19 cellular contexts compared by ENCODE assay signal in the genomic region with DNA sequence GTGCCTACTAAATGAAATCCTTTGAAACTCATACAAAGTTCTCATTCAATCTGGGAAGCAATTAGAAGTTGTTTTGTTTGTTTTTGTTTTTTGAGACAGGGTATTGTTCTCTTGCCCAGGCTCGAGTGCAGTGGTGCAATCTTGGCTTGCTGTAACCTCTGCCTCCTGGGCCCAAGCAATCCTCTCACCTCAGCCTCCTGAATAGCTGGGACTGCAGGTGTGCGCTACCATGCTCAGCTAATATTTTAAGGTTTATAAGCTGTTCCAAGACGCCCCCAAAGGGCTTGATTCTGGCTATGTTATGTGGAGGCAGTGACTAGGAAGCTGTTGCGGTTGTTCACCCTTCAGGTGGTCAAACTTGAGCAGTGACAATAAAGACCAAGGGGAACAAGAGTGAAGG. TPM values are rescaled to one million over a fixed set of nuclear protein-coding genes. Genes with fewer than 3 reads are reported as not detected.
DNase-seq lines count a peak whose midpoint lies in the region; ATAC-seq, FAIRE-seq and TF ChIP-seq lines count a peak whose summit lies in the region.
"Had no signal": no experiment of that assay in that cellular context is flagged by ENCODE, and none has a peak within 500 bp of the region (broad histone marks: within the 10 kb centered on the region; RNA-seq: fewer than 3 reads in every experiment).

No MANE protein-coding gene starts in this region.

- H4K91ac ChIP-seq in H1 (replicated peaks; ENCODE audit: insufficient read length, low read length) (peak overlapping the region; percentile 25), mesenchymal stem cell (ENCODE audit: low read length) (no peak overlapping the region)

- TF ChIP-seq CTCF in HepG2 (CRISPR knock-in tag; IDR thresholded peaks at IDR 0.05) (no peak), right lobe of liver (IDR thresholded peaks at IDR 0.05) (no peak), H1 (IDR thresholded peaks at IDR 0.05; ENCODE audit: control extremely low read depth in 1 of 3, insufficient read depth in 1 of 3, low read depth in 1 of 3, low read length in 3 of 3) (no peak), vagina (IDR thresholded peaks at IDR 0.05) (no peak), upper lobe of right lung (IDR thresholded peaks at IDR 0.05) (no peak)

- H4K8ac ChIP-seq in H1 (ENCODE audit: extremely low read depth, insufficient read depth, low read length) = no peak overlapping the region
- no peak overlapping the region for H4K8ac ChIP-seq in mesenchymal stem cell (ENCODE audit: low read length)

- in situ Hi-C loops in HepG2 (cut with HindIII; ENCODE audit: extremely low pct_ligation_motif_present, low pct_unique_long_range_greater_than_20kb) = no loop called here

- DNase-seq in HepG2 (ENCODE audit: low spot score) = no peak
- DNase-seq in right lobe of liver = no peak
- no peak for DNase-seq in H1 (ENCODE audit: low read depth in 1 of 2, low spot score in 2 of 2)
- DNase-seq in mesenchymal stem cell = no peak
- DNase-seq in SHP77 treated with DMSO at 0.1 percent for 48 hours (lab: John Stamatoyannopoulos, UW) = no peak
- DNase-seq in vagina (ENCODE audit: extremely low spot score in 2 of 2) = no peak
- DNase-seq in upper lobe of right lung = no peak
- DNase-seq: AML-193; CD8-positive, alpha-beta memory T cell; GOT3; HCEC 1CT; HFFc6; KG1 had no signal

- no peak overlapping the region for H2BK12ac ChIP-seq in H1 (ENCODE audit: low read depth, low read length)
- H2BK12ac ChIP-seq in mesenchymal stem cell (ENCODE audit: low read length in 2 of 2) = no peak overlapping the region

- H2BK20ac ChIP-seq in H1 (ENCODE audit: low read length) = no peak overlapping the region

- no peaks in the 10 kb centered on the region for H4K20me1 ChIP-seq in HepG2 (ENCODE audit: insufficient read depth, low read length)
- H4K20me1 ChIP-seq in H1 (replicated peaks in 1 of 2; ENCODE audit: control insufficient read depth in 1 of 2, insufficient read depth in 2 of 2, low read length in 2 of 2) = no peaks in the 10 kb centered on the region
- H4K20me1 ChIP-seq: BLaER1 had no signal

- TF ChIP-seq EP300 in HepG2 (IDR thresholded peaks at IDR 0.05; ENCODE audit: low read depth in 2 of 2, low read length in 2 of 2) (no peak), HepG2 (CRISPR knock-in tag; IDR thresholded peaks at IDR 0.05; ENCODE audit: borderline replicate concordance) (no peak), H1 (IDR thresholded peaks at IDR 0.05; ENCODE audit: borderline replicate concordance in 1 of 2, low read depth in 2 of 2, low read length in 2 of 2) (no peak)

- H3K27me3 ChIP-seq in HepG2 (ENCODE audit: control insufficient read depth in 1 of 2, insufficient read depth in 2 of 2, low read length in 2 of 2) = peaks cover 0 to 3% of the 10 kb centered on the region in 2 experiments; a peak in 1 of 5 replicates
- H3K27me3 ChIP-seq in right lobe of liver = no peaks in the 10 kb centered on the region
- no peaks in the 10 kb centered on the region for H3K27me3 ChIP-seq in H1 (replicated peaks in 1 of 4; ENCODE audit: control insufficient read depth in 3 of 4, extremely low read depth in 1 of 4, insufficient read depth in 3 of 4, low read length in 3 of 4)
- H3K27me3 ChIP-seq in mesenchymal stem cell (ENCODE audit: control insufficient read depth in 1 of 2, insufficient read depth in 1 of 2, low read length in 2 of 2) = no peaks in the 10 kb centered on the region
- H3K27me3 ChIP-seq in vagina = no peaks in the 10 kb centered on the region
- no peaks in the 10 kb centered on the region for H3K27me3 ChIP-seq in upper lobe of right lung
- H3K27me3 ChIP-seq: BLaER1 had no signal

- no peaks in the 10 kb centered on the region for H3K23me2 ChIP-seq in H1 (ENCODE audit: low read depth, low read length)

- peak overlapping the region; percentile 25; the same call in 1 of the 2 replicates for H2BK15ac ChIP-seq in H1 (ENCODE audit: low read length)
- H2BK15ac ChIP-seq in mesenchymal stem cell (ENCODE audit: low read depth, poor library complexity, severe bottlenecking) = no peak overlapping the region

- ATAC-seq in HepG2 (peak; percentile 29), right lobe of liver (no peak), HG03039 (IDR thresholded peaks at IDR 0.05; ENCODE audit: unreplicated experiment) (no peak), upper lobe of right lung (no peak)

- no peak overlapping the region for H3K14ac ChIP-seq in H1 (ENCODE audit: insufficient read length)
- H3K14ac ChIP-seq in mesenchymal stem cell (ENCODE audit: low read length in 2 of 2) = no peak overlapping the region

- H2BK5ac ChIP-seq in H1 (ENCODE audit: low read depth, low read length) (no peak overlapping the region; the same call in 1 of the 2 replicates), mesenchymal stem cell (ENCODE audit: low read depth, low read length, poor library complexity, severe bottlenecking) (no peak overlapping the region)

- H3K4me2 ChIP-seq in HepG2 (ENCODE audit: low read depth, low read length) (peak overlapping the region; percentile 22; the same call in 1 of the 2 replicates), H1 (ENCODE audit: insufficient read depth in 1 of 2, low read depth in 2 of 2, low read length in 2 of 2) (peak overlapping the region; percentile 15 to 21; a peak in 2 of 4 replicates), mesenchymal stem cell (ENCODE audit: low read length, poor library complexity, severe bottlenecking) (no peak overlapping the region)
- H3K4me2 ChIP-seq: BLaER1 had no signal

- FAIRE-seq in HepG2 (lab: Jason Lieb, UNC) (no peak), H1 (lab: Jason Lieb, UNC) (no peak)
- FAIRE-seq: GM18507, HTR-8/SVneo had no signal

- H3K56ac ChIP-seq in H1 (replicated peaks; ENCODE audit: insufficient read length, low read depth, low read length) = no peak overlapping the region

- TF ChIP-seq POLR2A in HepG2 (IDR thresholded peaks at IDR 0.05; ENCODE audit: insufficient read depth in 1 of 2, low read depth in 2 of 2, low read length in 2 of 2) (no peak), right lobe of liver (IDR thresholded peaks at IDR 0.05) (no peak), H1 (IDR thresholded peaks at IDR 0.05; ENCODE audit: control extremely low read depth in 1 of 2, low read depth in 2 of 2, low read length in 2 of 2) (no peak), vagina (IDR thresholded peaks at IDR 0.05) (no peak)

- H3K79me1 ChIP-seq in H1 (ENCODE audit: low read depth, low read length) (no peaks in the 10 kb centered on the region), mesenchymal stem cell (replicated peaks; ENCODE audit: low read length, poor library complexity, severe bottlenecking) (no peaks in the 10 kb centered on the region)

- H3K9ac ChIP-seq in HepG2 (ENCODE audit: insufficient read depth, low read depth, low read length) (no peak overlapping the region), H1 (replicated peaks in 1 of 4; ENCODE audit: extremely low read depth in 1 of 4, low read depth in 3 of 4, low read length in 3 of 4) (no peak overlapping the region; a peak in 1 of 7 replicates), mesenchymal stem cell (ENCODE audit: low read length) (no peak overlapping the region)
- H3K9ac ChIP-seq: BLaER1 had no signal

- H3K4ac ChIP-seq in H1 (replicated peaks; ENCODE audit: insufficient read length, low read depth, low read length) (no peak overlapping the region), mesenchymal stem cell (ENCODE audit: low read depth in 1 of 2, low read length in 2 of 2) (no peak overlapping the region)

- TF ChIP-seq RAD21 in HepG2 (CRISPR knock-in tag; IDR thresholded peaks at IDR 0.05) (no peak), H1 (IDR thresholded peaks at IDR 0.05 in 1 of 2, conservative IDR thresholded peaks at IDR 0.05 in 1 of 2; ENCODE audit: low read depth in 2 of 2, low read length in 2 of 2) (no peak)

- 51% methylated on average over 4 of the region's 4 CpGs for WGBS in HepG2 (ENCODE audit: low lambda C conversion rate)
- 79% methylated on average over 4 of the region's 4 CpGs for WGBS in right lobe of liver (ENCODE audit: insufficient coverage, low coverage, low lambda C conversion rate, missing lambda C conversion rate)
- 67% methylated on average over 4 of the region's 4 CpGs; no CpG with 5 or more reads in 1 of the 2 experiments for WGBS in H1 (ENCODE audit: extremely low coverage in 1 of 2, insufficient coverage in 1 of 2, insufficient read length in 1 of 2, insufficient replicate concordance in 2 of 2, low coverage in 1 of 2, low lambda C conversion rate in 2 of 2, missing lambda C conversion rate in 1 of 2), 2 experiments
- WGBS in mesenchymal stem cell = 94% methylated on average over 4 of the region's 4 CpGs

- CTCF ChIA-PET in HepG2 (lab: Yijun Ruan, JAX; ENCODE audit: low intra/inter-chr PET ratio, low total read pairs) (no interaction called here), H1 (lab: Charles Lee; ENCODE audit: partially characterized antibody) (interaction anchor here (0.7 to 6.2 kb wide), 6 partner anchors 10 to 85 kb away, joined by 3 to 42 read pairs (median 4); no protein-coding TSS in a partner anchor)

- H3K36me3 ChIP-seq in HepG2 (replicated peaks in 1 of 2; ENCODE audit: control insufficient read depth in 1 of 2, insufficient read depth in 2 of 2, low read length in 2 of 2) (no peaks in the 10 kb centered on the region), right lobe of liver (peaks cover 0 to 1% (median 0%) of the 10 kb centered on the region in 4 donors), H1 (ENCODE audit: control insufficient read depth in 2 of 4, insufficient read depth in 4 of 4, low read length in 3 of 4) (no peaks in the 10 kb centered on the region), mesenchymal stem cell (ENCODE audit: control insufficient read depth in 1 of 2, insufficient read depth in 2 of 2, low read depth in 1 of 2, low read length in 2 of 2) (peaks cover 0 to 12% of the 10 kb centered on the region in 2 experiments), vagina (no peaks in the 10 kb centered on the region), upper lobe of right lung (no peaks in the 10 kb centered on the region)

- H4K5ac ChIP-seq in H1 (ENCODE audit: insufficient read length, low read depth, low read length) = no peak overlapping the region

- H3K4me3 ChIP-seq in HepG2 (replicated peaks in 1 of 3; ENCODE audit: insufficient read depth in 1 of 3, low read depth in 2 of 3, low read length in 3 of 3) (no peak overlapping the region), right lobe of liver (no peak overlapping the region), H1 (ENCODE audit: extremely low read depth in 1 of 4, insufficient read depth in 2 of 4, low read depth in 3 of 4, low read length in 4 of 4) (no peak overlapping the region), mesenchymal stem cell (ENCODE audit: insufficient read depth in 1 of 2, low read depth in 1 of 2, low read length in 2 of 2) (no peak overlapping the region), vagina (no peak overlapping the region), upper lobe of right lung (no peak overlapping the region)
- H3K4me3 ChIP-seq: BLaER1 had no signal

- H3K18ac ChIP-seq in H1 (ENCODE audit: extremely low read depth, low read length) (no peak overlapping the region), mesenchymal stem cell (ENCODE audit: low read depth in 1 of 2, low read length in 2 of 2) (no peak overlapping the region)

- BruUV-seq in HepG2 (replicated peaks; lab: Mats Ljungman, UMichigan) = no TSS peak

- H2BK120ac ChIP-seq in H1 (replicated peaks; ENCODE audit: low read depth, low read length) (peak overlapping the region; percentile 28), mesenchymal stem cell (ENCODE audit: low read depth, low read length) (no peak overlapping the region)

- no peak overlapping the region for H2AK5ac ChIP-seq in H1 (ENCODE audit: low read depth, low read length)
- H2AK5ac ChIP-seq in mesenchymal stem cell (ENCODE audit: low read length, severe bottlenecking) = peak overlapping the region; percentile 68

- H3K9me3 ChIP-seq in HepG2 (ENCODE audit: low read length) (no peaks in the 10 kb centered on the region), right lobe of liver (no peaks in the 10 kb centered on the region), H1 (ENCODE audit: insufficient read depth in 2 of 2, low read depth in 1 of 2, low read length in 1 of 2) (no peaks in the 10 kb centered on the region), mesenchymal stem cell (ENCODE audit: control insufficient read depth, low read length) (no peaks in the 10 kb centered on the region), vagina (no peaks in the 10 kb centered on the region), upper lobe of right lung (no peaks in the 10 kb centered on the region)
- H3K9me3 ChIP-seq: BLaER1, Caco-2 had no signal

- H3K27ac ChIP-seq in HepG2 (ENCODE audit: extremely low read length, insufficient read depth, low read length) (no peak overlapping the region), right lobe of liver (no peak overlapping the region), H1 (ENCODE audit: low read depth, low read length) (no peak overlapping the region), mesenchymal stem cell (ENCODE audit: low read length, poor library complexity, severe bottlenecking) (no peak overlapping the region), vagina (no peak overlapping the region), upper lobe of right lung (no peak overlapping the region)
- H3K27ac ChIP-seq: 22Rv1, BLaER1 had no signal

- H3K4me1 ChIP-seq in HepG2 (ENCODE audit: insufficient read depth, low read length) (peaks cover 13% of the 10 kb centered on the region), right lobe of liver (no peaks in the 10 kb centered on the region), H1 (replicated peaks in 1 of 4; ENCODE audit: control insufficient read depth in 3 of 4, insufficient read depth in 4 of 4, low read length in 3 of 4) (peaks cover 0 to 14% (median 9%) of the 10 kb centered on the region in 4 experiments; a peak in 6 of 7 replicates), mesenchymal stem cell (ENCODE audit: control insufficient read depth, insufficient read depth, low read depth, low read length) (peaks cover 3% of the 10 kb centered on the region), vagina (no peaks in the 10 kb centered on the region), upper lobe of right lung (no peaks in the 10 kb centered on the region)
- H3K4me1 ChIP-seq: BLaER1 had no signal

- no peak overlapping the region for H3K23ac ChIP-seq in H1 (ENCODE audit: insufficient read length)
- H3K23ac ChIP-seq in mesenchymal stem cell (ENCODE audit: low read length in 2 of 2) = no peak overlapping the region

- H2AFZ ChIP-seq in HepG2 (ENCODE audit: low read length) (no peak overlapping the region), H1 (ENCODE audit: low read length) (no peak overlapping the region), mesenchymal stem cell (ENCODE audit: low read depth, low read length) (no peak overlapping the region)

- POLR2A ChIA-PET in HepG2 (lab: Yijun Ruan, JAX) = no interaction called here
- POLR2A ChIA-PET in H1 (lab: Charles Lee; ENCODE audit: partially characterized antibody) = interaction anchor here (1.6 kb wide), 1 partner anchor 18 kb away, joined by 4 read pairs; no protein-coding TSS in a partner anchor

- H3K79me2 ChIP-seq in HepG2 (ENCODE audit: insufficient read depth, low read length) (no peaks in the 10 kb centered on the region), H1 (ENCODE audit: control insufficient read depth in 1 of 2, insufficient read depth in 2 of 2, low read length in 2 of 2) (no peaks in the 10 kb centered on the region)

- intact Hi-C loops in HepG2 (cut with micrococcal nuclease; ENCODE audit: unreplicated experiment) (loop anchor here (2.0 kb wide), 2 partner anchors 29 to 47 kb away; no protein-coding TSS in a partner anchor), right lobe of liver (cut with DNase I) (no loop called here), vagina (cut with DNase I) (no loop called here), upper lobe of right lung (cut with DNase I) (no loop called here)

RNA-seq across cellular contexts. Expression of a gene that starts 48.5 kb away (rescaled TPM):
- total RNA-seq in HepG2 (2016; rRNA removed; fragmentation: Illumina TruSeq; extraction: Trizol) = 46.0 and 51.2 TPM in 2 replicates
- total RNA-seq in HepG2 (2016; cell fraction: cytosol; rRNA removed; fragmentation: Illumina TruSeq; extraction: Trizol; ENCODE audit: low read depth) = 139 and 176 TPM in 2 replicates
- 49.6 and 52.0 TPM in 2 replicates for total RNA-seq in HepG2 (2016; cell fraction: insoluble cytoplasmic fraction; rRNA removed; fragmentation: Illumina TruSeq; extraction: Trizol)
- total RNA-seq in HepG2 (2016; cell fraction: membrane; rRNA removed; fragmentation: Illumina TruSeq; extraction: Trizol) = 123 and 139 TPM in 2 replicates
- 44.1 and 50.2 TPM in 2 replicates for total RNA-seq in HepG2 (2016; cell fraction: nucleus; rRNA removed; fragmentation: Illumina TruSeq; extraction: Trizol)
- 19.6 and 24.5 TPM in 2 replicates for polyA plus RNA-seq in HepG2 (2011; rRNA removed)
- 9.0 and 11.6 TPM in 2 replicates for polyA plus RNA-seq in HepG2 (2011; cell fraction: cytosol; rRNA removed)
- 38.8 and 42.4 TPM in 2 replicates for polyA plus RNA-seq in HepG2 (2011; cell fraction: nucleus; rRNA removed)
- 23.4 and 23.6 TPM in 2 replicates for polyA plus RNA-seq in HepG2 (2012)
- 7.2 and 7.4 TPM in 2 replicates for polyA plus RNA-seq in HepG2 (2016; cell fraction: cytosol; fragmentation: Illumina TruSeq; extraction: Trizol; ENCODE audit: low read depth)
- 43.9 and 45.3 TPM in 2 replicates for polyA plus RNA-seq in HepG2 (2016; cell fraction: insoluble cytoplasmic fraction; fragmentation: Illumina TruSeq; extraction: Trizol; ENCODE audit: low read depth)
- polyA plus RNA-seq in HepG2 (2016; cell fraction: membrane; fragmentation: Illumina TruSeq; extraction: Trizol; ENCODE audit: low read depth) = 24.2 and 27.5 TPM in 2 replicates
- polyA plus RNA-seq in HepG2 (2016; cell fraction: nucleus; fragmentation: Illumina TruSeq; extraction: Trizol; ENCODE audit: insufficient read depth, low read depth) = 72.5 and 83.7 TPM in 2 replicates
- polyA minus RNA-seq in HepG2 (2011; rRNA and poly(A)+ RNA removed; ENCODE audit: low replicate concordance) = 18.6 and 50.1 TPM in 2 replicates
- polyA minus RNA-seq in HepG2 (2011; cell fraction: cytosol; rRNA and poly(A)+ RNA removed) = 28.5 and 29.1 TPM in 2 replicates
- 33.7 and 45.5 TPM in 2 replicates for polyA minus RNA-seq in HepG2 (2011; cell fraction: nucleus; rRNA and poly(A)+ RNA removed)
- total RNA-seq in right lobe of liver = 10 to 100 TPM; 22.0 to 29.9 (median 23.8) TPM
- total RNA-seq in H1 (2021; fragmentation: NEBNext Ultra II Directional; extraction: Animal tissue kit (Norgen Biotek cat#: 25700)) = 28.2 and 28.6 TPM in 2 replicates
- polyA plus RNA-seq in H1 (2011; rRNA removed) = 8.5 and 21.9 TPM in 2 replicates
- 10.4 TPM for polyA plus RNA-seq in H1 (2011; cell fraction: cytosol; rRNA removed)
- polyA plus RNA-seq in H1 (2011; cell fraction: nucleus; rRNA removed) = 22.3 TPM
- 14.7 to 20.7 TPM (median 18.8 TPM) in 4 replicates for polyA plus RNA-seq in H1 (2012, experiment 1 of 2)
- polyA plus RNA-seq in H1 (2012, experiment 2 of 2) = 1.8 TPM
- polyA plus RNA-seq in H1 (2013, experiment 1 of 2) = 19.7 TPM
- polyA plus RNA-seq in H1 (2013, experiment 2 of 2) = 17.3 TPM
- polyA minus RNA-seq in H1 (2011; rRNA and poly(A)+ RNA removed) = 26.3 and 33.1 TPM in 2 replicates
- polyA minus RNA-seq in H1 (2011; cell fraction: cytosol; rRNA and poly(A)+ RNA removed) = 11.1 TPM
- polyA minus RNA-seq in H1 (2011; cell fraction: nucleus; rRNA and poly(A)+ RNA removed) = 39.9 TPM
- 13.4 TPM for polyA plus RNA-seq in mesenchymal stem cell (2013, experiment 1 of 2)
- polyA plus RNA-seq in mesenchymal stem cell (2013, experiment 2 of 2) = 13.5 TPM
- 78.6 TPM for total RNA-seq in vagina
- total RNA-seq in upper lobe of right lung = 38.6 TPM
